In the genomic region with DNA sequence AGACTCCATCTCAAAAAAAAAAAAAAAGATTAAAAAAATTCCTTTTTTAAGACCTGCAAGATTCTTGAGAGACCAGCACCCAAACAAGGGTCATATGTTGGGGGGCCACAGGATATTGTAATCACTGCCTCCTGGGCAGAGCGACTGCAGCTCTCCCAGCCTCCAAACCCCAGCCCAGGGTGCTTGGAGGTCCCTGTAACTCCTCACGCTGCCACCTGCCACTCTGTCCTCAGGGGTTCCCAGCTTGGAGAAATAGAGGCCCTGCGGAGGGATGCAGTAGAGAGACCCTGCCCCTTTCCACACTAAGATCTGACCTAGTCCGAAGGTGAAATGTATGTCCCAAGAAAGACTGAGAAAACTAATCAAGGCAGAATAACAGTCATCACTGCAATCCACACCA, we compare ENCODE assay signal across 17 cellular contexts.
DNase-seq lines count a peak whose midpoint lies in the region; ATAC-seq and TF ChIP-seq lines count a peak whose summit lies in the region.
"Had no signal": no experiment of that assay in that cellular context is flagged by ENCODE, and none has a peak within 500 bp of the region (broad histone marks: within the 10 kb centered on the region; RNA-seq: fewer than 3 reads in every experiment).

No MANE protein-coding gene starts in this region.

- peaks cover 0 to 3% of the 10 kb centered on the region in 2 experiments; a peak in 1 of 4 replicates for H3K4me1 Mint-ChIP-seq in H9
- H3K4me1 Mint-ChIP-seq in osteocyte (ENCODE audit: unreplicated experiment) = no peaks in the 10 kb centered on the region
- H3K4me1 Mint-ChIP-seq in activated CD8-positive, alpha-beta T cell treated with anti-CD3 and anti-CD28 coated beads, Interleukin-2, amount 10 ng/mL, durations not matched to agents 7 days and 5 days (ENCODE audit: low read depth) = no peaks in the 10 kb centered on the region

- H2AFZ ChIP-seq in H9 (ENCODE audit: low read length) (no peak overlapping the region), PC-3 (ENCODE audit: low read length) (no peak overlapping the region)

- no peak overlapping the region for H3K14ac ChIP-seq in H9 (ENCODE audit: insufficient read depth, low read length)

- H4K5ac ChIP-seq in H9 (ENCODE audit: insufficient read length, low read depth, low read length) = no peak overlapping the region

- H4K8ac ChIP-seq in H9 (replicated peaks; ENCODE audit: insufficient read length, low read depth, low read length) = peak overlapping the region; percentile 57

- POLR2A ChIA-PET in PC-3 (lab: Charles Lee; ENCODE audit: unreplicated experiment) = no interaction called here
- POLR2A ChIA-PET in activated CD8-positive, alpha-beta T cell treated with anti-CD3 and anti-CD28 coated beads, Interleukin-2, amount 10 ng/mL, durations not matched to agents 7 days and 5 days (lab: Charles Lee) = no interaction called here

- no peak overlapping the region for H3K4ac ChIP-seq in H9 (ENCODE audit: low read depth, low read length)

- H3K9me2 ChIP-seq in PC-3 (replicated peaks; ENCODE audit: low read length) = no peaks in the 10 kb centered on the region

- peak overlapping the region; percentile 63 for H3K4me2 ChIP-seq in BLaER1
- H3K4me2 ChIP-seq in H9 (ENCODE audit: insufficient read depth, insufficient read length, low read length) = no peak overlapping the region
- H3K4me2 ChIP-seq in PC-3 (ENCODE audit: low read length) = no peak overlapping the region

- H4K91ac ChIP-seq in H9 (ENCODE audit: insufficient read length, low read depth, low read length) = no peak overlapping the region

- peaks cover 0 to 3% of the 10 kb centered on the region in 2 experiments; a peak in 2 of 5 replicates for H3K9me3 Mint-ChIP-seq in H9
- H3K9me3 Mint-ChIP-seq in osteocyte (ENCODE audit: unreplicated experiment) = peaks cover 5% of the 10 kb centered on the region
- H3K9me3 Mint-ChIP-seq in activated CD8-positive, alpha-beta T cell treated with anti-CD3 and anti-CD28 coated beads, Interleukin-2, amount 10 ng/mL, durations not matched to agents 7 days and 5 days (ENCODE audit: insufficient read depth) = no peaks in the 10 kb centered on the region
- H3K9me3 Mint-ChIP-seq: CD4-positive, alpha-beta T cell; CD8-positive, alpha-beta T cell had no signal

- TF ChIP-seq CTCF in H9 (conservative IDR thresholded peaks at IDR 0.05) (no peak), osteocyte (IDR thresholded peaks at IDR 0.05) (no peak), PC-3 (conservative IDR thresholded peaks at IDR 0.05; ENCODE audit: low read depth, low read length) (no peak)

- H3K4me1 ChIP-seq in BLaER1 (peaks cover 67% of the 10 kb centered on the region), H9 (ENCODE audit: insufficient read depth, low read length) (no peaks in the 10 kb centered on the region), PC-3 (ENCODE audit: insufficient read depth, low read length) (no peaks in the 10 kb centered on the region)
- H3K4me1 ChIP-seq: Caco-2 had no signal

- H2AK5ac ChIP-seq in H9 (ENCODE audit: insufficient read length, low read length) = no peak overlapping the region

- no peak overlapping the region for H2BK120ac ChIP-seq in H9 (ENCODE audit: low read depth, low read length, poor library complexity, severe bottlenecking)

- intact Hi-C loops in PC-3 (cut with micrococcal nuclease) = no loop called here

- no peak overlapping the region for H3K4me3 ChIP-seq in BLaER1
- no peak overlapping the region for H3K4me3 ChIP-seq in PC-3 (ENCODE audit: low read length)
- H3K4me3 ChIP-seq: BLaER1 treated with 17β-estradiol and CSF1 and Interleukin-3, amounts not matched to agents 10 nM and 100 nM had no signal

- H3K23ac ChIP-seq in H9 (ENCODE audit: insufficient read length, low read depth, low read length) = no peak overlapping the region

- H3K27me3 ChIP-seq in BLaER1 (no peaks in the 10 kb centered on the region), H9 (ENCODE audit: insufficient read depth, low read length) (no peaks in the 10 kb centered on the region; the same call in 1 of the 2 replicates), PC-3 (ENCODE audit: low read length) (no peaks in the 10 kb centered on the region)
- H3K27me3 ChIP-seq: BE2C; BLaER1 treated with 17β-estradiol and CSF1 and Interleukin-3, amounts not matched to agents 10 nM and 100 nM had no signal

- WGBS in H9 (ENCODE audit: extremely low coverage, insufficient read length, low lambda C conversion rate) = no CpG with 5 or more reads among the region's 4 CpGs

- H2BK5ac ChIP-seq in H9 (ENCODE audit: insufficient read length, low read length) = no peak overlapping the region

- no peaks in the 10 kb centered on the region for H3K36me3 Mint-ChIP-seq in H9 (ENCODE audit: insufficient read depth in 1 of 3, low read depth in 3 of 3)
- H3K36me3 Mint-ChIP-seq in osteocyte (ENCODE audit: unreplicated experiment) = no peaks in the 10 kb centered on the region
- no peaks in the 10 kb centered on the region for H3K36me3 Mint-ChIP-seq in activated CD8-positive, alpha-beta T cell treated with anti-CD3 and anti-CD28 coated beads, Interleukin-2, amount 10 ng/mL, durations not matched to agents 7 days and 5 days (ENCODE audit: low read depth)
- H3K36me3 Mint-ChIP-seq: CD8-positive, alpha-beta T cell had no signal

- H3K79me1 ChIP-seq in H9 (ENCODE audit: insufficient read depth, low read depth, low read length, poor library complexity, severe bottlenecking) = no peaks in the 10 kb centered on the region

- H3K23me2 ChIP-seq in H9 (ENCODE audit: insufficient read length, low read depth, low read length, poor library complexity, severe bottlenecking) = no peaks in the 10 kb centered on the region

- no peak for ATAC-seq in PC-3
- no peak for ATAC-seq in activated CD8-positive, alpha-beta T cell treated with anti-CD3 and anti-CD28 coated beads, Interleukin-2, amount 10 ng/mL, durations not matched to agents 7 days and 5 days
- ATAC-seq: CD8-positive, alpha-beta T cell had no signal

- no peak overlapping the region for H3K18ac ChIP-seq in H9 (ENCODE audit: insufficient read length, low read depth, low read length)

- CTCF ChIA-PET in PC-3 (lab: Charles Lee) = no interaction called here
- CTCF ChIA-PET in activated CD8-positive, alpha-beta T cell treated with anti-CD3 and anti-CD28 coated beads, Interleukin-2, amount 10 ng/mL, durations not matched to agents 7 days and 5 days (lab: Charles Lee) = no interaction called here

- H3K9me3 ChIP-seq in BLaER1 (no peaks in the 10 kb centered on the region), H9 (ENCODE audit: control insufficient read depth, low read depth, low read length) (no peaks in the 10 kb centered on the region), PC-3 (ENCODE audit: low read length) (no peaks in the 10 kb centered on the region)
- H3K9me3 ChIP-seq: BE2C, Caco-2 had no signal

- H3K56ac ChIP-seq in H9 (ENCODE audit: insufficient read length, low read depth, low read length) = no peak overlapping the region

- no peaks in the 10 kb centered on the region for H4K20me1 ChIP-seq in BLaER1
- H4K20me1 ChIP-seq in H9 (ENCODE audit: control insufficient read depth, insufficient read depth, insufficient read length) = no peaks in the 10 kb centered on the region
- H4K20me1 ChIP-seq in PC-3 (ENCODE audit: low read length) = no peaks in the 10 kb centered on the region
- H4K20me1 ChIP-seq: BLaER1 treated with 17β-estradiol and CSF1 and Interleukin-3, amounts not matched to agents 10 nM and 100 nM had no signal

- H3K9ac ChIP-seq in BLaER1 = no peak overlapping the region
- no peak overlapping the region for H3K9ac ChIP-seq in H9 (ENCODE audit: extremely low read depth, insufficient read length, low read length)
- H3K9ac ChIP-seq in PC-3 (ENCODE audit: low read length) = no peak overlapping the region
- H3K9ac ChIP-seq: BLaER1 treated with 17β-estradiol and CSF1 and Interleukin-3, amounts not matched to agents 10 nM and 100 nM had no signal

- H3K79me2 ChIP-seq in H9 (ENCODE audit: insufficient read depth, low read length) (no peaks in the 10 kb centered on the region), PC-3 (ENCODE audit: low read length) (no peaks in the 10 kb centered on the region)

- H3K36me3 ChIP-seq in BLaER1 (no peaks in the 10 kb centered on the region), PC-3 (ENCODE audit: low read depth, low read length) (no peaks in the 10 kb centered on the region)
- H3K36me3 ChIP-seq: BE2C; BLaER1 treated with 17β-estradiol and CSF1 and Interleukin-3, amounts not matched to agents 10 nM and 100 nM had no signal

- H3K4me3 Mint-ChIP-seq in H9 = no peak overlapping the region
- H3K4me3 Mint-ChIP-seq in osteocyte (ENCODE audit: unreplicated experiment) = no peak overlapping the region
- no peak overlapping the region for H3K4me3 Mint-ChIP-seq in activated CD8-positive, alpha-beta T cell treated with anti-CD3 and anti-CD28 coated beads, Interleukin-2, amount 10 ng/mL, durations not matched to agents 7 days and 5 days
- H3K4me3 Mint-ChIP-seq: CD4-positive, alpha-beta T cell; CD8-positive, alpha-beta T cell had no signal

- no peak overlapping the region for H3T11ph ChIP-seq in H9 (ENCODE audit: low read length)

- H2BK20ac ChIP-seq in H9 (ENCODE audit: low read depth, low read length, poor library complexity, severe bottlenecking) = no peak overlapping the region

- no peak overlapping the region for H2BK12ac ChIP-seq in H9 (ENCODE audit: insufficient read length, low read depth, low read length)

- H3K27ac ChIP-seq in BLaER1 = no peak overlapping the region
- no peak overlapping the region for H3K27ac ChIP-seq in H9 (ENCODE audit: insufficient read length, low read depth, low read length)
- no peak overlapping the region for H3K27ac ChIP-seq in PC-3 (ENCODE audit: low read length)
- H3K27ac ChIP-seq: BLaER1 treated with 17β-estradiol and CSF1 and Interleukin-3, amounts not matched to agents 10 nM and 100 nM; C4-2B had no signal

- no peaks in the 10 kb centered on the region for H3F3A ChIP-seq in PC-3 (ENCODE audit: low read length, unreplicated experiment)

- H2BK15ac ChIP-seq in H9 (ENCODE audit: low read depth, low read length) = no peak overlapping the region

- H3K27me3 Mint-ChIP-seq in H9 (ENCODE audit: low read depth) (no peaks in the 10 kb centered on the region), osteocyte (ENCODE audit: unreplicated experiment) (no peaks in the 10 kb centered on the region)
- no peaks in the 10 kb centered on the region for H3K27me3 Mint-ChIP-seq in activated CD8-positive, alpha-beta T cell treated with anti-CD3 and anti-CD28 coated beads, Interleukin-2, amount 10 ng/mL, durations not matched to agents 7 days and 5 days (ENCODE audit: low read depth)
- H3K27me3 Mint-ChIP-seq: CD4-positive, alpha-beta T cell had no signal

- DNase-seq in H9 (no peak), osteocyte (ENCODE audit: extremely low spot score, unreplicated experiment) (peak; percentile 72), PC-3 (no peak), islet precursor cell (no peak)
- no peak for DNase-seq in activated CD8-positive, alpha-beta T cell treated with anti-CD3 and anti-CD28 coated beads, Interleukin-2, amount 10 ng/mL, durations not matched to agents 7 days and 5 days
- DNase-seq: 8988T; ACHN; BE2C; Caco-2; Calu3; CD4-positive, alpha-beta T cell; DMS79 treated with DMSO at 0.1 percent for 48 hours; GF-D8 had no signal

- no TSS peak for BruUV-seq in PC-3 (replicated peaks; lab: Mats Ljungman, UMichigan)

- H3K27ac Mint-ChIP-seq in H9 (no peak overlapping the region), osteocyte (ENCODE audit: unreplicated experiment) (no peak overlapping the region)
- H3K27ac Mint-ChIP-seq in activated CD8-positive, alpha-beta T cell treated with anti-CD3 and anti-CD28 coated beads, Interleukin-2, amount 10 ng/mL, durations not matched to agents 7 days and 5 days = no peak overlapping the region
- H3K27ac Mint-ChIP-seq: CD4-positive, alpha-beta T cell; CD8-positive, alpha-beta T cell had no signal
